ENCODE assay signal across 8 cellular contexts in genomic region chr10:119199231-119199992, GRCh38. TPM values are rescaled to one million over a fixed set of nuclear protein-coding genes. Genes with fewer than 3 reads are reported as not detected.
DNase-seq lines count a peak whose midpoint lies in the region; ATAC-seq and TF ChIP-seq lines count a peak whose summit lies in the region.

No MANE protein-coding gene starts in this region.

- no peaks in the 10 kb centered on the region for H3K9me3 ChIP-seq in NT2/D1 (ENCODE audit: insufficient read depth, low read length)
- H3K9me3 ChIP-seq in gastroesophageal sphincter = no peaks in the 10 kb centered on the region

- ATAC-seq in HG02981 (IDR thresholded peaks at IDR 0.05; ENCODE audit: unreplicated experiment) (peak; percentile 72), gastroesophageal sphincter (peak; percentile 86), omental fat pad (ENCODE audit: low FRiP score) (peak; percentile 85), HG02884 (IDR thresholded peaks at IDR 0.05; ENCODE audit: unreplicated experiment) (no peak)

- H3K4me3 ChIP-seq in NT2/D1 (ENCODE audit: insufficient read length, low read depth) (no peak overlapping the region), gastroesophageal sphincter (no peak overlapping the region)

- H3K4me1 ChIP-seq in NT2/D1 (ENCODE audit: insufficient read depth, insufficient read length) (no peaks in the 10 kb centered on the region), gastroesophageal sphincter (peaks cover 0 to 8% (median 0%) of the 10 kb centered on the region in 3 donors)

- H3K27me3 ChIP-seq in NT2/D1 (ENCODE audit: insufficient read depth, insufficient read length) (peaks cover 3% of the 10 kb centered on the region), gastroesophageal sphincter (no peaks in the 10 kb centered on the region)

- DNase-seq in NCI-H748 (lab: John Stamatoyannopoulos, UW; ENCODE audit: unreplicated experiment) = peak; percentile 52
- no peak for DNase-seq in NCI-H748 treated with DMSO at 0.1 percent for 48 hours (lab: John Stamatoyannopoulos, UW)
- DNase-seq in NT2/D1 (ENCODE audit: low read depth, low spot score) = no peak
- peak; percentile 41 for DNase-seq in activated naive CD4-positive, alpha-beta T cell treated with anti-CD3 and anti-CD28 coated beads, Interleukin-2, amount 50 U/mL, for 16 hours
- no peak for DNase-seq in omental fat pad (ENCODE audit: low spot score)

- TF ChIP-seq POLR2A in gastroesophageal sphincter (IDR thresholded peaks at IDR 0.05) = no peak

- TF ChIP-seq CTCF in gastroesophageal sphincter (IDR thresholded peaks at IDR 0.05) (peak; percentile 42 to 86 (median 74)), omental fat pad (IDR thresholded peaks at IDR 0.05) (peak in 1 of 3 donors; percentile 59)

- TF ChIP-seq EP300 in gastroesophageal sphincter (IDR thresholded peaks at IDR 0.05) = no peak

- 35 to 71% methylated on average over 6 of the region's 9 CpGs for WGBS in gastroesophageal sphincter (ENCODE audit: low coverage in 1 of 2), 2 donors

- H3K9ac ChIP-seq in NT2/D1 (ENCODE audit: insufficient read length, low read depth) = peak overlapping the region; percentile 17

- no peak overlapping the region for H3K27ac ChIP-seq in gastroesophageal sphincter

- H3K36me3 ChIP-seq in NT2/D1 (ENCODE audit: insufficient read depth, insufficient read length, low read length) = no peaks in the 10 kb centered on the region
- H3K36me3 ChIP-seq in gastroesophageal sphincter = no peaks in the 10 kb centered on the region

RNA-seq across cellular contexts. Expression of gene GRK5, which starts 8.0 kb away (rescaled TPM):
- 10 to 100 TPM; 28.8 to 71.6 (median 47.7) TPM for total RNA-seq in gastroesophageal sphincter
- 10 to 100 TPM; 15.9 to 53.8 (median 18.4) TPM for total RNA-seq in omental fat pad

RNA-seq across cellular contexts. Expression of gene PRDX3, which starts 20.8 kb away (rescaled TPM):
- 100 to 1,000 TPM; 140 to 289 (median 164) TPM for total RNA-seq in gastroesophageal sphincter
- 100 to 1,000 TPM; 125 to 201 (median 156) TPM for total RNA-seq in omental fat pad

RNA-seq across cellular contexts. Expression of gene SFXN4, which starts 33.9 kb away (rescaled TPM):
- 10 to 100 TPM; 12.7 to 25.3 (median 17.1) TPM for total RNA-seq in gastroesophageal sphincter
- total RNA-seq in omental fat pad = 10 to 100 TPM; 17.1 to 30.1 (median 24.2) TPM

Comparison
In these comparisons a context has a peak if more than half of its experiments do, and no peak if none do; other contexts are left out.
1. DNase-seq: peak in NCI-H748 (single experiment) and activated naive CD4-positive, alpha-beta T cell treated with anti-CD3 and anti-CD28 coated beads, Interleukin-2, amount 50 U/mL, for 16 hours (single experiment); none in NCI-H748 treated with DMSO at 0.1 percent for 48 hours (single experiment), NT2/D1 (single experiment) and omental fat pad (single experiment).